ENCODE assay signal across 9 cellular contexts in the genomic region with DNA sequence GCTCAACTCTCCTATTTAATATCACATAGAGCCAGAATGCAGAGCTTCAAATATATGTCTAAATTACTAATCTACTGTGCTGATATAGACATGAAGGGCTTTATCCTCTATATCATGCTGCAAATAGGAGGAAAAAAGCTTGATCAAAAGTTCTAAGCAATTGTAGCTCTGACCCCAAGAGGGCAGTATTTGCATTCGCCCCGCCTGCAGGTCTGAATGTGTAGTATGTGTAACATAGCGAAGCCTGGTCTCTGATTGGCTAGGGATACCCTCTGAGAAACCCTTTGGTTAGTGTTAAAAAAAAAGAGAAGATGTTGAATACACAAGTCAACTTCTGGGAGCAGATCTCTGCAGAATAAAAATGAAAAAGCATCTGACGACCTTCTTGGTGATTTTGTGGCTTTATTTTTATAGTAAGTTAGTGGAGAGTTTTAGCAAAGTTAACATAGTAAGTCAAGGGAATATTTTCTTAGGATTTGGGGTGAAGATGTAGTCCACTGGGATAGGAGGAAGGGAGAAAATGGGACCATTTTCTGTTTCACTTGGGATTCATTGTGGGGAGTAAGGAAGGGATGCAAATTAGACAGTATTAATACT.
A peak's percentile ranks its signal among the peaks of the same experiment; 100 is the strongest.
DNase-seq lines count a peak whose midpoint lies in the region; ATAC-seq, FAIRE-seq and TF ChIP-seq lines count a peak whose summit lies in the region.
"Had no signal": no experiment of that assay in that cellular context is flagged by ENCODE, and none has a peak within 500 bp of the region (broad histone marks: within the 10 kb centered on the region; RNA-seq: fewer than 3 reads in every experiment).

No MANE protein-coding gene starts in this region.

- H4K20me1 ChIP-seq in DOHH2 (ENCODE audit: control insufficient read depth, insufficient read depth, low read depth, low read length) = no peaks in the 10 kb centered on the region

- FAIRE-seq in HTR-8/SVneo (lab: Jason Lieb, UNC) = no peak

- H3F3A ChIP-seq in DOHH2 (ENCODE audit: control insufficient read depth, insufficient read depth) = no peaks in the 10 kb centered on the region

- H3K4me1 ChIP-seq in DOHH2 (ENCODE audit: control insufficient read depth, low read length) = no peaks in the 10 kb centered on the region

- no peaks in the 10 kb centered on the region for H3K79me2 ChIP-seq in DOHH2 (ENCODE audit: control insufficient read depth, low read length)

- H3K4me3 Mint-ChIP-seq in T-helper 2 cell treated with Interferon-gamma antibody and Interleukin-4, amounts not matched to agents 5 μg/mL and 100 μg/mL, for 36 hours = peak overlapping the region; percentile 25
- H3K4me3 Mint-ChIP-seq in chondrocyte (ENCODE audit: unreplicated experiment) = no peak overlapping the region
- H3K4me3 Mint-ChIP-seq: immature natural killer cell had no signal

- peaks cover 32% of the 10 kb centered on the region for H3K27me3 Mint-ChIP-seq in T-helper 2 cell treated with Interferon-gamma antibody and Interleukin-4, amounts not matched to agents 5 μg/mL and 100 μg/mL, for 36 hours (ENCODE audit: low read depth)
- peaks cover 29% of the 10 kb centered on the region for H3K27me3 Mint-ChIP-seq in chondrocyte (ENCODE audit: low read depth)

- H3K36me3 ChIP-seq in DOHH2 (ENCODE audit: control insufficient read depth, low read length) = no peaks in the 10 kb centered on the region

- H3K9me2 ChIP-seq in DOHH2 (replicated peaks; ENCODE audit: control insufficient read depth, low read length) = no peaks in the 10 kb centered on the region

- ATAC-seq in HG02798 (IDR thresholded peaks at IDR 0.05; ENCODE audit: poor library complexity, unreplicated experiment) = no peak

- H3K4me3 ChIP-seq in DOHH2 (ENCODE audit: low read length) = no peak overlapping the region

- H3K4me1 Mint-ChIP-seq in T-helper 2 cell treated with Interferon-gamma antibody and Interleukin-4, amounts not matched to agents 5 μg/mL and 100 μg/mL, for 36 hours (ENCODE audit: low read depth) = peaks cover 5% of the 10 kb centered on the region
- peaks cover 5% of the 10 kb centered on the region for H3K4me1 Mint-ChIP-seq in chondrocyte (ENCODE audit: low read depth)
- H3K4me1 Mint-ChIP-seq: immature natural killer cell had no signal

- H3K4me2 ChIP-seq in DOHH2 (ENCODE audit: low read length) = no peak overlapping the region

- no peak overlapping the region for H3K27ac ChIP-seq in DOHH2 (ENCODE audit: low read depth, low read length)

- no peaks in the 10 kb centered on the region for H3K9me3 Mint-ChIP-seq in T-helper 2 cell treated with Interferon-gamma antibody and Interleukin-4, amounts not matched to agents 5 μg/mL and 100 μg/mL, for 36 hours
- no peaks in the 10 kb centered on the region for H3K9me3 Mint-ChIP-seq in chondrocyte (ENCODE audit: low read depth)

- 0 out of 2 replicates have a peak, but pooled peaks cover 2% of the 10 kb centered on the region for H3K27me3 ChIP-seq in DOHH2 (ENCODE audit: control insufficient read depth, low read length)

- TF ChIP-seq CTCF in DOHH2 (IDR thresholded peaks at IDR 0.05; ENCODE audit: low read depth, low read length, poor library complexity, severe bottlenecking) (peak; percentile 74), chondrocyte (IDR thresholded peaks at IDR 0.05) (peak; percentile 59)

- no peaks in the 10 kb centered on the region for H3K9me3 ChIP-seq in DOHH2 (ENCODE audit: control insufficient read depth, insufficient read depth, low read length)

- peak; percentile 15 for DNase-seq in HTR-8/SVneo (ENCODE audit: insufficient read length, low spot score)
- DNase-seq in T-helper 2 cell treated with Interferon-gamma antibody and Interleukin-4, amounts not matched to agents 5 μg/mL and 100 μg/mL, for 36 hours (ENCODE audit: low spot score) = peak; percentile 33
- no peak for DNase-seq in chondrocyte (ENCODE audit: low spot score)
- DNase-seq in stimulated activated CD4-positive, alpha-beta T cell treated with anti-CD3 and anti-CD28 coated beads, Interleukin-12 subunit alpha, Interleukin-12 subunit beta, amount 100 ng/mL, for 48 hours (ENCODE audit: low read depth in 2 of 3, low spot score in 1 of 3) = peak in 2 of 3 donors; percentile 32 to 35
- DNase-seq in mucosa of gallbladder (ENCODE audit: low spot score) = no peak
- DNase-seq in NCI-H526 treated with DMSO at 0.1 percent for 48 hours (lab: John Stamatoyannopoulos, UW) = no peak

- H3K36me3 Mint-ChIP-seq in T-helper 2 cell treated with Interferon-gamma antibody and Interleukin-4, amounts not matched to agents 5 μg/mL and 100 μg/mL, for 36 hours (ENCODE audit: low read depth) = no peaks in the 10 kb centered on the region
- H3K36me3 Mint-ChIP-seq in chondrocyte (ENCODE audit: low read depth) = no peaks in the 10 kb centered on the region

- no peak overlapping the region for H3K27ac Mint-ChIP-seq in T-helper 2 cell treated with Interferon-gamma antibody and Interleukin-4, amounts not matched to agents 5 μg/mL and 100 μg/mL, for 36 hours
- H3K27ac Mint-ChIP-seq in chondrocyte (ENCODE audit: unreplicated experiment) = no peak overlapping the region
- H3K27ac Mint-ChIP-seq: immature natural killer cell had no signal

Comparison
In these comparisons a context has a peak if more than half of its experiments do, and no peak if none do; other contexts are left out.
1. DNase-seq: peak in HTR-8/SVneo (single experiment), T-helper 2 cell treated with Interferon-gamma antibody and Interleukin-4, amounts not matched to agents 5 μg/mL and 100 μg/mL, for 36 hours (single experiment) and stimulated activated CD4-positive, alpha-beta T cell treated with anti-CD3 and anti-CD28 coated beads, Interleukin-12 subunit alpha, Interleukin-12 subunit beta, amount 100 ng/mL, for 48 hours (2 of 3); none in chondrocyte (single experiment), mucosa of gallbladder (single experiment) and NCI-H526 treated with DMSO at 0.1 percent for 48 hours (single experiment).